In genomic region chr7:108003591-108003935, GRCh38 we compare ENCODE assay signal across 10 cellular contexts. TPM values are rescaled to one million over a fixed set of nuclear protein-coding genes. Genes with fewer than 3 reads are reported as not detected.
DNase-seq lines count a peak whose midpoint lies in the region; ATAC-seq, FAIRE-seq and TF ChIP-seq lines count a peak whose summit lies in the region.
"Had no signal": no experiment of that assay in that cellular context is flagged by ENCODE, and none has a peak within 500 bp of the region (broad histone marks: within the 10 kb centered on the region; RNA-seq: fewer than 3 reads in every experiment).

No MANE protein-coding gene starts in this region.

- H3K36me3 ChIP-seq in mesodermal cell (ENCODE audit: control insufficient read depth, insufficient read depth, low read length) (peaks cover 28% of the 10 kb centered on the region), tibial nerve (no peaks in the 10 kb centered on the region)

- CTCF ChIA-PET in activated naive CD4-positive, alpha-beta T cell treated with anti-CD3 and anti-CD28 coated beads for 36 hours (lab: Charles Lee), result interaction anchor here (2.0 kb wide), 1 partner anchor 142 kb away, joined by 5 read pairs; no protein-coding TSS in a partner anchor

- H3K27me3 ChIP-seq in tibial nerve, result no peaks in the 10 kb centered on the region

- TF ChIP-seq EP300 in tibial nerve (IDR thresholded peaks at IDR 0.05), result no peak

- intact Hi-C loops in activated naive CD4-positive, alpha-beta T cell treated with anti-CD3 and anti-CD28 coated beads for 36 hours (cut with micrococcal nuclease), result loop anchor here (5.0 kb wide), 1 partner anchor 134 kb away; no protein-coding TSS in a partner anchor

- H3K4me3 Mint-ChIP-seq in activated naive CD4-positive, alpha-beta T cell treated with anti-CD3 and anti-CD28 coated beads for 36 hours, result peak overlapping the region; percentile 10
- H3K4me3 Mint-ChIP-seq in central memory CD8-positive, alpha-beta T cell, result peak overlapping the region; percentile 49

- no peak overlapping the region for H3K27ac ChIP-seq in mesodermal cell (ENCODE audit: low read depth, low read length, severe bottlenecking)
- peak overlapping the region; percentile 84 to 91 (median 88) for H3K27ac ChIP-seq in tibial nerve

- DNase-seq in activated naive CD4-positive, alpha-beta T cell treated with anti-CD3 and anti-CD28 coated beads for 36 hours, result no peak
- no peak for DNase-seq in activated naive CD4-positive, alpha-beta T cell treated with Interleukin-2 at 50 U/mL for 16 hours
- no peak for DNase-seq in central memory CD8-positive, alpha-beta T cell (ENCODE audit: low spot score in 2 of 2)
- DNase-seq in tibial nerve (ENCODE audit: low spot score in 2 of 2) (no peak), mesenteric fat pad (ENCODE audit: low spot score) (no peak), GM12892 (ENCODE audit: insufficient read length) (no peak), HT-29 (ENCODE audit: low spot score) (no peak)
- DNase-seq: activated CD4-positive, CD25-positive, alpha-beta regulatory T cell treated with anti-CD3 and anti-CD28 coated beads, Interleukin-2, amount 50 U/mL, for 72 hours; CD4-positive, CD25-positive, alpha-beta regulatory T cell had no signal

- 41 to 42% methylated on average over 14 of the region's 15 CpGs for WGBS in mesodermal cell (ENCODE audit: insufficient coverage in 2 of 2), 2 experiments
- WGBS in tibial nerve, 2 donors, result 57 to 64% methylated on average over 15 of the region's 15 CpGs

- no peak for ATAC-seq in central memory CD8-positive, alpha-beta T cell (replicated peaks; ENCODE audit: extremely low read depth, poor library complexity, severe bottlenecking)

- H3K27me3 Mint-ChIP-seq in activated naive CD4-positive, alpha-beta T cell treated with anti-CD3 and anti-CD28 coated beads for 36 hours (ENCODE audit: low read depth), result peaks cover 57% of the 10 kb centered on the region
- peaks cover 66% of the 10 kb centered on the region for H3K27me3 Mint-ChIP-seq in central memory CD8-positive, alpha-beta T cell

- H3K27ac Mint-ChIP-seq in activated naive CD4-positive, alpha-beta T cell treated with anti-CD3 and anti-CD28 coated beads for 36 hours, result no peak overlapping the region
- no peak overlapping the region for H3K27ac Mint-ChIP-seq in central memory CD8-positive, alpha-beta T cell (ENCODE audit: low read depth)
- H3K27ac Mint-ChIP-seq: CD4-positive, CD25-positive, alpha-beta regulatory T cell had no signal

- TF ChIP-seq POLR2A in tibial nerve (IDR thresholded peaks at IDR 0.05) (no peak), GM12892 (IDR thresholded peaks at IDR 0.05; ENCODE audit: low read depth, low read length) (no peak)

- no peaks in the 10 kb centered on the region for H3K9me3 Mint-ChIP-seq in activated naive CD4-positive, alpha-beta T cell treated with anti-CD3 and anti-CD28 coated beads for 36 hours
- H3K9me3 Mint-ChIP-seq in central memory CD8-positive, alpha-beta T cell, result no peaks in the 10 kb centered on the region

- no peak for FAIRE-seq in GM12892 (lab: Jason Lieb, UNC)

- H3K4me1 ChIP-seq in mesodermal cell (ENCODE audit: control insufficient read depth, insufficient read depth, low read length, poor library complexity, severe bottlenecking) (peaks cover 27% of the 10 kb centered on the region), tibial nerve (peaks cover 0 to 47% (median 19%) of the 10 kb centered on the region in 4 donors)

- H3K4me1 Mint-ChIP-seq in activated naive CD4-positive, alpha-beta T cell treated with anti-CD3 and anti-CD28 coated beads for 36 hours (ENCODE audit: low read depth), result peaks cover 19% of the 10 kb centered on the region
- peaks cover 7% of the 10 kb centered on the region for H3K4me1 Mint-ChIP-seq in central memory CD8-positive, alpha-beta T cell

- H3K36me3 Mint-ChIP-seq in activated naive CD4-positive, alpha-beta T cell treated with anti-CD3 and anti-CD28 coated beads for 36 hours (ENCODE audit: low read depth), result no peaks in the 10 kb centered on the region
- H3K36me3 Mint-ChIP-seq in central memory CD8-positive, alpha-beta T cell (ENCODE audit: insufficient read depth), result peaks cover 1% of the 10 kb centered on the region
- H3K36me3 Mint-ChIP-seq: CD4-positive, CD25-positive, alpha-beta regulatory T cell had no signal

- no peaks in the 10 kb centered on the region for H3K9me3 ChIP-seq in mesodermal cell (ENCODE audit: control insufficient read depth, low read length)
- no peaks in the 10 kb centered on the region for H3K9me3 ChIP-seq in tibial nerve

- TF ChIP-seq CTCF in tibial nerve (IDR thresholded peaks at IDR 0.05), result no peak

- H3K4me3 ChIP-seq in mesodermal cell (ENCODE audit: extremely low read depth, insufficient read depth, low read length, poor library complexity, severe bottlenecking) (peak overlapping the region; percentile 86), tibial nerve (peak overlapping the region; percentile 62 to 90 (median 82))

RNA-seq across cellular contexts. Expression of gene LAMB1, which starts 0.6 kb away (rescaled TPM):
- under 1 TPM in 1 of 2 experiments, not detected in 1; 0.14 TPM for total RNA-seq in activated naive CD4-positive, alpha-beta T cell treated with anti-CD3 and anti-CD28 coated beads for 36 hours
- polyA plus RNA-seq in mesodermal cell (2013, experiment 1 of 2), result 263 TPM
- polyA plus RNA-seq in mesodermal cell (2013, experiment 2 of 2), result 252 TPM
- total RNA-seq in tibial nerve, result 100 to 1,000 TPM; 232 to 563 (median 357) TPM
- total RNA-seq in mesenteric fat pad, result 421 TPM
- 0.74 TPM for polyA plus RNA-seq in GM12892 (2012; ENCODE audit: missing spikeins)
- 29.4 and 46.6 TPM in 2 replicates for total RNA-seq in HT-29 (2014; rRNA removed; shearing (Covaris generic))

Comparison
In these comparisons a context has a peak if more than half of its experiments do, and no peak if none do; other contexts are left out.
1. RNA of gene LAMB1, which starts 0.6 kb away (total RNA-seq): 421 TPM in mesenteric fat pad (single experiment), 232 to 563 TPM in tibial nerve and 29.4 to 46.6 TPM in HT-29; 0.14 TPM in activated naive CD4-positive, alpha-beta T cell treated with anti-CD3 and anti-CD28 coated beads for 36 hours; every median in the first group is over 10 times any median in the second.